10 cellular contexts compared by ENCODE assay signal in genomic region chr11:57499983-57500461, GRCh38. TPM values are rescaled to one million over a fixed set of nuclear protein-coding genes. Genes with fewer than 3 reads are reported as not detected.
A peak's percentile ranks its signal among the peaks of the same experiment; 100 is the strongest.
DNase-seq lines count a peak whose midpoint lies in the region; ATAC-seq lines count a peak whose summit lies in the region.
"Had no signal": no experiment of that assay in that cellular context is flagged by ENCODE, and none has a peak within 500 bp of the region (broad histone marks: within the 10 kb centered on the region; RNA-seq: fewer than 3 reads in every experiment).

No MANE protein-coding gene starts in this region.

- H3K36me3 Mint-ChIP-seq in activated CD4-positive, alpha-beta T cell treated with anti-CD3 and anti-CD28 coated beads for 36 hours (ENCODE audit: low read depth) = peaks cover 29% of the 10 kb centered on the region
- peaks cover 19% of the 10 kb centered on the region for H3K36me3 Mint-ChIP-seq in T-cell

- peak overlapping the region; percentile 40 to 53 for H3K9ac ChIP-seq in duodenal mucosa (ENCODE audit: low read depth in 1 of 2, low read length in 2 of 2)

- H3K9me3 Mint-ChIP-seq in activated CD4-positive, alpha-beta T cell treated with anti-CD3 and anti-CD28 coated beads for 36 hours (ENCODE audit: low read depth) = no peaks in the 10 kb centered on the region
- H3K9me3 Mint-ChIP-seq in T-cell = no peaks in the 10 kb centered on the region

- peak overlapping the region; percentile 42 to 58 for H3K4me3 ChIP-seq in duodenal mucosa (ENCODE audit: low read depth in 1 of 2, low read length in 2 of 2)
- peak overlapping the region; percentile 21 for H3K4me3 ChIP-seq in neuron (ENCODE audit: low read length)

- DNase-seq in AG20443 (ENCODE audit: low spot score) = peak; percentile 36
- no peak for DNase-seq in SKM-1 (lab: John Stamatoyannopoulos, UW; ENCODE audit: unreplicated experiment)
- no peak for DNase-seq in activated CD4-positive, alpha-beta T cell treated with anti-CD3 and anti-CD28 coated beads for 36 hours
- DNase-seq in NOMO-1 treated with DMSO at 0.1 percent for 48 hours (lab: John Stamatoyannopoulos, UW; ENCODE audit: unreplicated experiment) = no peak
- DNase-seq in T-cell = no peak
- DNase-seq: GDM1 had no signal

- no peaks in the 10 kb centered on the region for H3K4me1 Mint-ChIP-seq in activated CD4-positive, alpha-beta T cell treated with anti-CD3 and anti-CD28 coated beads for 36 hours
- peaks cover 0 to 2% (median 0%) of the 10 kb centered on the region in 3 donors for H3K4me1 Mint-ChIP-seq in T-cell

- no peaks in the 10 kb centered on the region for H3K27me3 Mint-ChIP-seq in activated CD4-positive, alpha-beta T cell treated with anti-CD3 and anti-CD28 coated beads for 36 hours
- no peaks in the 10 kb centered on the region for H3K27me3 Mint-ChIP-seq in T-cell

- CTCF ChIA-PET in activated CD4-positive, alpha-beta T cell treated with anti-CD3 and anti-CD28 coated beads for 36 hours (lab: Charles Lee) = interaction anchor here (1.0 to 1.4 kb wide), 3 partner anchors 8 to 21 kb away, joined by 3 to 6 read pairs (median 4); no protein-coding TSS in a partner anchor
- CTCF ChIA-PET in T-cell (lab: Charles Lee) = no interaction called here

- H3K9me3 ChIP-seq in duodenal mucosa (ENCODE audit: control insufficient read depth in 1 of 2, low read length in 2 of 2) = no peaks in the 10 kb centered on the region
- H3K9me3 ChIP-seq in neuron (ENCODE audit: low read length) = no peaks in the 10 kb centered on the region

- no peak overlapping the region for H3K27ac Mint-ChIP-seq in activated CD4-positive, alpha-beta T cell treated with anti-CD3 and anti-CD28 coated beads for 36 hours
- no peak overlapping the region for H3K27ac Mint-ChIP-seq in T-cell

- H3K4me1 ChIP-seq in duodenal mucosa (ENCODE audit: control insufficient read depth in 1 of 2, insufficient read depth in 2 of 2, low read length in 2 of 2) (peaks cover 41 to 45% of the 10 kb centered on the region in 2 donors), neuron (ENCODE audit: insufficient read depth, low read length) (peaks cover 11% of the 10 kb centered on the region)

- H3K4me3 Mint-ChIP-seq in activated CD4-positive, alpha-beta T cell treated with anti-CD3 and anti-CD28 coated beads for 36 hours = no peak overlapping the region
- H3K4me3 Mint-ChIP-seq in T-cell = no peak overlapping the region

- intact Hi-C loops in activated CD4-positive, alpha-beta T cell treated with anti-CD3 and anti-CD28 coated beads for 36 hours (cut with DNase I, micrococcal nuclease) = no loop called here

- H3K27me3 ChIP-seq in duodenal mucosa (ENCODE audit: control insufficient read depth in 1 of 2, insufficient read depth in 2 of 2, low read length in 2 of 2) = no peaks in the 10 kb centered on the region
- no peaks in the 10 kb centered on the region for H3K27me3 ChIP-seq in neuron (ENCODE audit: insufficient read depth, low read length)

- POLR2A ChIA-PET in activated CD4-positive, alpha-beta T cell treated with anti-CD3 and anti-CD28 coated beads for 36 hours (lab: Charles Lee) = no interaction called here
- POLR2A ChIA-PET in T-cell (lab: Charles Lee) = no interaction called here

- H3K27ac ChIP-seq in duodenal mucosa (ENCODE audit: low read depth, low read length) = no peak overlapping the region

- H3K36me3 ChIP-seq in duodenal mucosa (ENCODE audit: control insufficient read depth in 1 of 2, insufficient read depth in 2 of 2, low read length in 2 of 2) = peaks cover 4 to 12% of the 10 kb centered on the region in 2 donors
- H3K36me3 ChIP-seq in neuron (ENCODE audit: insufficient read depth, low read length) = no peaks in the 10 kb centered on the region

- peak overlapping the region; percentile 41 for H2AFZ ChIP-seq in neuron (ENCODE audit: low read depth, low read length)

- ATAC-seq in HG03442 (IDR thresholded peaks at IDR 0.05; ENCODE audit: unreplicated experiment) (peak; percentile 11), T-cell (replicated peaks in 1 of 4) (no peak)
- no peak for ATAC-seq in activated CD4-positive, alpha-beta T cell treated with anti-CD3 and anti-CD28 coated beads for 36 hours

RNA-seq across cellular contexts. Expression of gene SLC43A1, which starts 15.5 kb away (rescaled TPM):
- 10 to 100 TPM; 27.6 to 28.7 TPM for total RNA-seq in activated CD4-positive, alpha-beta T cell treated with anti-CD3 and anti-CD28 coated beads for 36 hours
- 10 to 100 TPM in 4 of 5 donors, 1 to 10 TPM in 1; 8.8 to 31.6 (median 25.1) TPM for total RNA-seq in T-cell

RNA-seq across cellular contexts. Expression of gene TIMM10, which starts 30.5 kb away (rescaled TPM):
- total RNA-seq in activated CD4-positive, alpha-beta T cell treated with anti-CD3 and anti-CD28 coated beads for 36 hours = 100 to 1,000 TPM; 124 to 158 TPM
- 10 to 100 TPM; 20.7 to 33.2 (median 26.2) TPM for total RNA-seq in T-cell

RNA-seq across cellular contexts. Expression of gene SMTNL1, which starts 37.4 kb away (rescaled TPM):
- total RNA-seq in activated CD4-positive, alpha-beta T cell treated with anti-CD3 and anti-CD28 coated beads for 36 hours = not detected
- not detected for total RNA-seq in T-cell
- total RNA-seq: glomerular endothelial cell had no signal

RNA-seq across cellular contexts. Expression of gene RTN4RL2, which starts 39.7 kb away (rescaled TPM):
- total RNA-seq in activated CD4-positive, alpha-beta T cell treated with anti-CD3 and anti-CD28 coated beads for 36 hours = under 1 TPM; 0.33 to 0.39 TPM
- 1 to 10 TPM in 1 of 5 donors, under 1 TPM in 4; 0.15 to 1.1 (median 0.29) TPM for total RNA-seq in T-cell
